ENCODE assay signal across 23 cellular contexts in the genomic region with DNA sequence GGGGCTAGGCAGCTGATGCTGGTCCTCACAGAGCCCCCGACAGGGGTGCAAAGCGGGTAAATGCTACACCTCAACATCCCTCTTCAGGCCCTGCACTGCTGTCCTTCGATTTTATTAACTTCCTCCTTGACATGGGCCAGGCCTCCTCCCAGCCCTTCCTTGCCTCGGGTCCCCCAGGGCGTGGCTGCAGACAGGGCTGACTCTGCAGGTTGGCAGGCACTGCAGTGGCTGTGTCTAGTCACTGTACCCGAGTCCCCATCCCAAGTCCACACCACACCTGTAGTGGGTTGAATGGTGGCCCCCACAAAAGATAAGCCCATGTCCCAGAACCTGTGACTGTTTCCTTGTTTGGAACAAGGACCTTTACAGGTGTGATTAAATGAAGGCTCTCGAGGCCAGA.
"Had no signal": no experiment of that assay in that cellular context is flagged by ENCODE, and none has a peak within 500 bp of the region (broad histone marks: within the 10 kb centered on the region; RNA-seq: fewer than 3 reads in every experiment).

No MANE protein-coding gene starts in this region.

- H3K4me1 ChIP-seq: gastrocnemius medialis, vagina had no signal

- H3K9me3 Mint-ChIP-seq: activated CD4-positive, alpha-beta memory T cell treated with anti-CD3 and anti-CD28 coated beads for 36 hours; activated CD4-positive, alpha-beta T cell treated with anti-CD3 and anti-CD28 coated beads, Interleukin-2, amount 10 ng/mL, durations not matched to agents 24 days and 14 days; activated T-cell treated with anti-CD3 and anti-CD28 coated beads, Interleukin-2, amount 50 U/mL, for 4 hours; activated T-helper 2 cell treated with anti-CD3 and anti-CD28 coated beads, Interferon-gamma antibody, Interleukin-2, Interleukin-4, amounts not matched to agents 10 μg/mL and 5 μg/mL and 100 μg/mL, durations not matched to agents 14 hours and 24 hours and 36 hours; T-helper 1 cell treated with Interleukin-12 subunit alpha and Interleukin-12 subunit beta and Interleukin-4 antibody, amounts not matched to agents 30 μg/mL and 1 μg/mL, for 36 hours had no signal

- H3K27ac ChIP-seq: brain microvascular endothelial cell, coronary artery, dorsolateral prefrontal cortex, gastrocnemius medialis, thoracic aorta, vagina had no signal

- H3K27ac Mint-ChIP-seq: activated CD4-positive, alpha-beta memory T cell treated with anti-CD3 and anti-CD28 coated beads for 36 hours; activated CD4-positive, alpha-beta T cell treated with anti-CD3 and anti-CD28 coated beads, Interleukin-2, amount 10 ng/mL, durations not matched to agents 24 days and 14 days; activated naive CD8-positive, alpha-beta T cell; activated T-helper 2 cell treated with anti-CD3 and anti-CD28 coated beads, Interferon-gamma antibody, Interleukin-2, Interleukin-4, amounts not matched to agents 10 μg/mL and 5 μg/mL and 100 μg/mL, durations not matched to agents 14 hours and 24 hours and 36 hours; T-helper 1 cell treated with Interleukin-12 subunit alpha and Interleukin-12 subunit beta and Interleukin-4 antibody, amounts not matched to agents 30 μg/mL and 1 μg/mL, for 36 hours had no signal

- H3K4me3 Mint-ChIP-seq: activated CD4-positive, alpha-beta memory T cell treated with anti-CD3 and anti-CD28 coated beads for 36 hours; activated CD4-positive, alpha-beta T cell treated with anti-CD3 and anti-CD28 coated beads, Interleukin-2, amount 10 ng/mL, durations not matched to agents 24 days and 14 days; activated naive CD8-positive, alpha-beta T cell; activated T-cell treated with anti-CD3 and anti-CD28 coated beads, Interleukin-2, amount 50 U/mL, for 4 hours; T-helper 1 cell treated with Interleukin-12 subunit alpha and Interleukin-12 subunit beta and Interleukin-4 antibody, amounts not matched to agents 30 μg/mL and 1 μg/mL, for 36 hours had no signal

- H3K4me1 Mint-ChIP-seq: activated CD4-positive, alpha-beta T cell treated with anti-CD3 and anti-CD28 coated beads, Interleukin-2, amount 10 ng/mL, durations not matched to agents 24 days and 14 days; naive B cell had no signal

- H3K9me3 ChIP-seq: gastrocnemius medialis, thoracic aorta, vagina had no signal

- DNase-seq: activated CD4-positive, alpha-beta memory T cell treated with anti-CD3 and anti-CD28 coated beads for 36 hours; activated CD4-positive, alpha-beta T cell treated with anti-CD3 and anti-CD28 coated beads, Interleukin-2, amount 10 ng/mL, durations not matched to agents 24 days and 14 days; activated CD4-positive, CD25-positive, alpha-beta regulatory T cell treated with anti-CD3 and anti-CD28 coated beads, Interleukin-2, amount 50 U/mL, for 72 hours; activated T-cell treated with anti-CD3 and anti-CD28 coated beads, Interleukin-2, amount 50 U/mL, for 4 hours; brain microvascular endothelial cell; effector memory CD4-positive, alpha-beta T cell; gastrocnemius medialis; glutamatergic neuron; left ventricle myocardium superior; mammary epithelial cell; naive B cell; right cardiac atrium; stimulated activated CD4-positive, alpha-beta T cell treated with anti-CD3 and anti-CD28 coated beads, Interleukin-2, amount 100 ng/mL, for 48 hours; stimulated activated naive CD8-positive, alpha-beta T cell treated with anti-CD3 and anti-CD28 coated beads, Interleukin-15, Interleukin-2, amounts not matched to agents 100 U/mL and 50 U/mL, for 24 hours; SW 1271; T1000 had no signal

- H3K36me3 ChIP-seq: brain microvascular endothelial cell, gastrocnemius medialis, thoracic aorta, vagina had no signal

- H3K27me3 ChIP-seq: brain microvascular endothelial cell, dorsolateral prefrontal cortex, vagina had no signal

- H3K4me3 ChIP-seq: coronary artery, dorsolateral prefrontal cortex, gastrocnemius medialis, thoracic aorta, vagina had no signal

- H3K36me3 Mint-ChIP-seq: activated CD4-positive, alpha-beta memory T cell treated with anti-CD3 and anti-CD28 coated beads for 36 hours; activated naive CD8-positive, alpha-beta T cell; naive B cell had no signal

- ATAC-seq: activated T-cell treated with anti-CD3 and anti-CD28 coated beads, Interleukin-2, amount 50 U/mL, for 4 hours; gastrocnemius medialis; left ventricle myocardium superior; right cardiac atrium; stimulated activated naive CD8-positive, alpha-beta T cell treated with anti-CD3 and anti-CD28 coated beads, Interleukin-15, Interleukin-2, amounts not matched to agents 100 U/mL and 50 U/mL, for 24 hours had no signal

- H3K27me3 Mint-ChIP-seq: activated CD4-positive, alpha-beta T cell treated with anti-CD3 and anti-CD28 coated beads, Interleukin-2, amount 10 ng/mL, durations not matched to agents 24 days and 14 days had no signal
